In the genomic region with DNA sequence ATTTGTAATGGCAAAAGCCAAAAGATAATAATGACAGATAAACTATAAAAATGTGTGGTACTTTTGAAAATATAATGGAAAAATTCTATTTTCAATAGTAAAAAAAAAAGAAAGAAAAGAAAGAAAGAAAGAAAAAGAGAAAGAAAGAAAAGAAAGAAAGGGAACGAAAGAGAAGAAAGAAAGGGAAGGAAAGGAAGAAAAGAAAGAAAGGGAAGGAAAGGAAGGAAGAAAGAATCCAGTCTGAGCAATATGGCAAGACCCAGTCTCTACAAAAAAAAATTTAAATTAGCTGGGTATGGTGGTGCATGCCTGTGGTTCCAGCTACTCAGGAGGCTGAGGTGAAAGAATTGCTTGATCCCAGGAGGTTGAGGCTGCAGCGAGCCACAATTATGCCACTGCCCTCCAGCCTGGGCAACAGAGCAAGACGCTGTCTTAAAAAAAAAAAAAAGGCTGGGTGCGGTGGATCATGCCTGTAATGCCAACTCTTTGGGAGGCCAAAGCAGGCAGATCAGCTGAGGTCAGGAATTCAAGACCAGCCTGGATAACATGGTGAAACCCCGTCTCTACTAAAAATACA, we compare ENCODE assay signal across 11 cellular contexts.
"Had no signal": no experiment of that assay in that cellular context is flagged by ENCODE, and none has a peak within 500 bp of the region (broad histone marks: within the 10 kb centered on the region; RNA-seq: fewer than 3 reads in every experiment).

No MANE protein-coding gene starts in this region.

- ATAC-seq: activated CD4-positive, alpha-beta T cell treated with anti-CD3 and anti-CD28 coated beads for 36 hours; heart left ventricle; naive thymus-derived CD4-positive, alpha-beta T cell; pancreas; stimulated activated memory B cell treated with anti-CD40 and anti-IgM and Interleukin-4, amounts not matched to agents 10 μg/mL and 1 μg/mL and 100 μg/mL, for 72 hours had no signal

- H3K36me3 ChIP-seq: adrenal gland, heart left ventricle, pancreas had no signal

- H3K4me3 ChIP-seq: adrenal gland, heart left ventricle, lung, pancreas had no signal

- H3K4me1 ChIP-seq: pancreas had no signal

- H3K27me3 ChIP-seq: adrenal gland, heart left ventricle, pancreas had no signal

- DNase-seq: activated CD4-positive, alpha-beta memory T cell treated with anti-CD3 and anti-CD28 coated beads for 36 hours; activated CD4-positive, alpha-beta T cell treated with anti-CD3 and anti-CD28 coated beads for 36 hours; activated effector memory CD4-positive, alpha-beta T cell treated with anti-CD3 and anti-CD28 coated beads, Interleukin-2, amount 50 U/mL, for 16 hours; activated T-cell treated with anti-CD3 and anti-CD28 coated beads, Interleukin-2, amount 50 U/mL, for 24 hours; adrenal gland; heart left ventricle; naive thymus-derived CD4-positive, alpha-beta T cell; pancreas had no signal

- H3K9me3 ChIP-seq: adrenal gland, heart left ventricle, pancreas had no signal

- H3K27ac ChIP-seq: adrenal gland, epithelial cell of prostate, pancreas had no signal
